Comparison of ENCODE assay signal across 8 cellular contexts in the genomic region with DNA sequence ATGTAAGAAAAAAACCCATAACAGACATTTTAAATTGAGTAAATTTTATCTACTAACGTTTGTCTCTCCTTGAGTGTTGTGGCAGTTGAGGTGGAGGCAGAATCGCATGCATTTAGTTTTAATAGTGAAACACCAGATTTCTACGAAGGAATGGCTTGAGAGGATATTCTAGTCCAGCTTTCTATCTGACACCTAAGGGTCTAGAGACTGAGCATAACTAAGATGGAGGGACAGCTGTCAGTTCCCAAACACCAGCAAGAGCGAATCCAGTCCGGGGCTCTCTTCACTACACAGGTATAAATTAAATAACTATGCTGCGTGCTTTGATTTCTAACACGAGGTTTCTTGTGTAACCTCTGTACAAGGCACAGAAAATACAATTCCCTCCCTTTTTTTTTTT. TPM values are rescaled to one million over a fixed set of nuclear protein-coding genes. Genes with fewer than 3 reads are reported as not detected.
DNase-seq lines count a peak whose midpoint lies in the region; ATAC-seq, FAIRE-seq and TF ChIP-seq lines count a peak whose summit lies in the region.

No MANE protein-coding gene starts in this region.

- FAIRE-seq in K562 (lab: Jason Lieb, UNC) = no peak

- H3K9me3 ChIP-seq in BLaER1 (no peaks in the 10 kb centered on the region), HUES64 (ENCODE audit: insufficient read depth, low read depth, low read length) (no peaks in the 10 kb centered on the region), K562 (replicated peaks; ENCODE audit: control insufficient read depth, insufficient read depth, low read depth, low read length) (no peaks in the 10 kb centered on the region)

- H3K79me2 ChIP-seq in K562 (ENCODE audit: control insufficient read depth, insufficient read depth, low read length) = peaks cover 91% of the 10 kb centered on the region

- H2AFZ ChIP-seq in K562 (ENCODE audit: low read depth, low read length) = no peak overlapping the region

- no TSS peak for BruUV-seq in K562 (replicated peaks; lab: Mats Ljungman, UMichigan)

- ATAC-seq in K562 (no peak), naive B cell (ENCODE audit: low read depth in 2 of 2) (no peak), GM18498 (IDR thresholded peaks at IDR 0.05; ENCODE audit: unreplicated experiment) (no peak)

- 91% methylated on average over 7 of the region's 7 CpGs for WGBS in HUES64
- 2% methylated on average over 7 of the region's 7 CpGs for WGBS in K562 (ENCODE audit: insufficient coverage, low coverage, missing lambda C conversion rate)

- peak overlapping the region in 4 of 6 donors; percentile 98 to 100 (median 100) for H3K27ac Mint-ChIP-seq in naive B cell

- H3K4me2 ChIP-seq in BLaER1 = peak overlapping the region; percentile 88
- peak overlapping the region; percentile 91 for H3K4me2 ChIP-seq in K562 (ENCODE audit: insufficient read depth, low read length)

- H3K36me3 ChIP-seq in BLaER1 = peaks cover 10% of the 10 kb centered on the region; the same call in 1 of the 2 replicates
- H3K36me3 ChIP-seq in HUES64 (ENCODE audit: insufficient read depth, low read length) = peaks cover 1% of the 10 kb centered on the region; the same call in 1 of the 2 replicates
- H3K36me3 ChIP-seq in K562 (ENCODE audit: control insufficient read depth, insufficient read depth, low read length) = peaks cover 34% of the 10 kb centered on the region
- H3K36me3 ChIP-seq in H7 (replicated peaks; ENCODE audit: control insufficient read depth, insufficient read depth, low read length) = no peaks in the 10 kb centered on the region

- POLR2A ChIA-PET in K562 (lab: Yijun Ruan, JAX) = interaction anchor here (0.7 to 2.5 kb wide), 2 partner anchors 11 to 25 kb away, joined by 3 to 10 read pairs; no protein-coding TSS in a partner anchor

- in situ Hi-C loops in K562 (cut with MboI) = no loop called here

- H3K4me1 Mint-ChIP-seq in naive B cell = peaks cover 52 to 69% (median 62%) of the 10 kb centered on the region in 3 donors

- intact Hi-C loops in K562 (cut with micrococcal nuclease) = no loop called here

- CTCF ChIA-PET in K562 (lab: Yijun Ruan, JAX; ENCODE audit: low intra/inter-chr PET ratio) = interaction anchor here (0.6 kb wide), 1 partner anchor 13 kb away, joined by 4 read pairs; no protein-coding TSS in a partner anchor

- no peak for TF ChIP-seq CTCF in K562 (IDR thresholded peaks at IDR 0.05 in 2 of 3, conservative IDR thresholded peaks at IDR 0.05 in 1 of 3; ENCODE audit: insufficient read depth in 2 of 3, low read depth in 1 of 3, low read length in 3 of 3)

- no peaks in the 10 kb centered on the region for H3K9me3 Mint-ChIP-seq in naive B cell

- no peak for TF ChIP-seq EP300 in K562 (IDR thresholded peaks at IDR 0.05; ENCODE audit: low read length)

- TF ChIP-seq POLR2A in K562 (conservative IDR thresholded peaks at IDR 0.05) = no peak

- H3K4me3 Mint-ChIP-seq in naive B cell = peak overlapping the region in 7 of 8 donors; percentile 70 to 99 (median 99)

- H3K4me3 ChIP-seq in BLaER1 (peak overlapping the region; percentile 99), HUES64 (ENCODE audit: low read length) (peak overlapping the region; percentile 73), K562 (peak overlapping the region; percentile 76), H7 (ENCODE audit: insufficient read depth, low read depth, low read length) (no peak overlapping the region)

- no peak for TF ChIP-seq RAD21 in K562 (CRISPR knock-in tag; conservative IDR thresholded peaks at IDR 0.05 in 1 of 2, IDR thresholded peaks at IDR 0.05 in 1 of 2)

- H3K36me3 Mint-ChIP-seq in naive B cell = no peaks in the 10 kb centered on the region

- H3K4me1 ChIP-seq in BLaER1 (peaks cover 52% of the 10 kb centered on the region), HUES64 (ENCODE audit: insufficient read depth, low read length) (peaks cover 21% of the 10 kb centered on the region), K562 (replicated peaks in 1 of 2; ENCODE audit: control insufficient read depth in 2 of 2, insufficient read depth in 2 of 2, low read length in 2 of 2) (peaks cover 4 to 24% of the 10 kb centered on the region in 2 experiments; a peak in 3 of 5 replicates)

- H3K9ac ChIP-seq in BLaER1 (peak overlapping the region; percentile 97), HUES64 (ENCODE audit: low read depth, low read length) (peak overlapping the region; percentile 85; the same call in 1 of the 2 replicates), K562 (ENCODE audit: insufficient read depth in 1 of 2, low read depth in 2 of 2, low read length in 2 of 2) (peak overlapping the region; percentile 70 to 95; a peak in 3 of 4 replicates)

- H3K9me1 ChIP-seq in K562 (ENCODE audit: control insufficient read depth, insufficient read depth, low read length) = peaks cover 6% of the 10 kb centered on the region

- peak overlapping the region; percentile 14; the same call in 1 of the 2 replicates for H3K27ac ChIP-seq in BLaER1
- no peak overlapping the region for H3K27ac ChIP-seq in HUES64 (ENCODE audit: low read depth, low read length)
- peak overlapping the region; percentile 98; the same call in 2 of the 3 replicates for H3K27ac ChIP-seq in K562 (ENCODE audit: extremely low read depth, low read depth, low read length)

- H4K20me1 ChIP-seq in BLaER1 (peaks cover 64% of the 10 kb centered on the region), K562 (replicated peaks; ENCODE audit: control insufficient read depth, insufficient read depth, low read length) (peaks cover 8% of the 10 kb centered on the region)

- no peaks in the 10 kb centered on the region for H3K27me3 Mint-ChIP-seq in naive B cell

- no peaks in the 10 kb centered on the region for H3K27me3 ChIP-seq in BLaER1
- no peaks in the 10 kb centered on the region for H3K27me3 ChIP-seq in HUES64 (ENCODE audit: insufficient read depth, low read length)
- no peaks in the 10 kb centered on the region for H3K27me3 ChIP-seq in K562 (ENCODE audit: control insufficient read depth in 2 of 2, insufficient read depth in 2 of 2, low read length in 2 of 2)
- no peaks in the 10 kb centered on the region for H3K27me3 ChIP-seq in H7 (ENCODE audit: control insufficient read depth, insufficient read depth, low read length)

- no peak for DNase-seq in K562 (ENCODE audit: extremely low read depth in 1 of 4, low spot score in 3 of 4)
- no peak for DNase-seq in naive B cell
- DNase-seq in COLO829 (ENCODE audit: low spot score) = no peak
- DNase-seq in GM19240 (ENCODE audit: insufficient read length, low spot score) = no peak
- DNase-seq in H7 = no peak

TF ChIP-seq in K562, 482 proteins besides CTCF, POLR2A, EP300 and RAD21 (continues in another document):
- no peak for TF ChIP-seq ZNF408 (CRISPR knock-in tag; IDR thresholded peaks at IDR 0.05; ENCODE audit: low read depth)

RNA-seq across cellular contexts. Expression of a gene that starts 1.4 kb away (rescaled TPM):
- 38.6 TPM for polyA plus RNA-seq in HUES64 (2013, experiment 1 of 2)
- polyA plus RNA-seq in HUES64 (2013, experiment 2 of 2) = 37.0 TPM
- 50.3 and 119 TPM in 2 replicates for total RNA-seq in K562 (2011; cell fraction: chromatin; rRNA removed; ENCODE audit: low replicate concordance)
- 30.9 and 32.9 TPM in 2 replicates for total RNA-seq in K562 (2011; cell fraction: nucleolus; rRNA removed)
- 50.1 and 77.7 TPM in 2 replicates for total RNA-seq in K562 (2011; cell fraction: nucleoplasm; rRNA removed)
- total RNA-seq in K562 (2014; rRNA removed) (47.5 and 56.2 TPM in 2 replicates), K562 (2014; rRNA removed; fragmentation: Illumina TruSeq; extraction: Trizol) (62.3 and 67.2 TPM in 2 replicates), K562 (2015; rRNA removed; fragmentation: Illumina TruSeq; extraction: Trizol) (52.8 and 57.5 TPM in 2 replicates), K562 (2021) (59.6 and 60.2 TPM in 2 replicates)
- polyA plus RNA-seq in K562 (2011; rRNA removed) (51.4 and 69.7 TPM in 2 replicates), K562 (2014; fragmentation: Illumina TruSeq; extraction: Trizol) (55.7 and 64.6 TPM in 2 replicates), K562 (2014; fragmentation: Nextera tagmentation; extraction: Ambion mirVana) (10 to 100 TPM; 29.4 to 37.1 TPM), K562 (2014; rRNA removed) (41.7 and 55.5 TPM in 2 replicates), naive B cell (ENCODE audit: low read depth in 6 of 6) (10 to 100 TPM; 10.5 to 24.6 (median 16.2) TPM)
- polyA plus RNA-seq in K562 (2011; cell fraction: cytosol; rRNA removed) = 15.0 and 20.9 TPM in 2 replicates
- polyA plus RNA-seq in K562 (2011; cell fraction: nucleus; rRNA removed) = 45.1 and 51.8 TPM in 2 replicates
- 36.5 and 42.5 TPM in 2 replicates for polyA plus RNA-seq in K562 (2012)
- 76.3 and 88.4 TPM in 2 replicates for polyA minus RNA-seq in K562 (2011; rRNA and poly(A)+ RNA removed)
- 23.4 and 31.7 TPM in 2 replicates for polyA minus RNA-seq in K562 (2011; cell fraction: cytosol; rRNA and poly(A)+ RNA removed)
- 36.9 and 68.3 TPM in 2 replicates for polyA minus RNA-seq in K562 (2011; cell fraction: nucleus; rRNA and poly(A)+ RNA removed)
- total RNA-seq in H7 (2014; rRNA removed; shearing (Covaris generic)) = 34.1 and 35.3 TPM in 2 replicates

RNA-seq across cellular contexts. Expression of a gene that starts 1.9 kb away (rescaled TPM):
- polyA plus RNA-seq in HUES64 (2013, experiment 1 of 2) = 15.0 TPM
- 15.0 TPM for polyA plus RNA-seq in HUES64 (2013, experiment 2 of 2)
- total RNA-seq in K562 (2011; cell fraction: chromatin; rRNA removed; ENCODE audit: low replicate concordance) = 45.9 and 90.8 TPM in 2 replicates
- 25.0 and 29.2 TPM in 2 replicates for total RNA-seq in K562 (2011; cell fraction: nucleolus; rRNA removed)
- 43.0 and 55.8 TPM in 2 replicates for total RNA-seq in K562 (2011; cell fraction: nucleoplasm; rRNA removed)
- total RNA-seq in K562 (2014; rRNA removed) (16.8 and 16.9 TPM in 2 replicates), K562 (2014; rRNA removed; fragmentation: Illumina TruSeq; extraction: Trizol) (14.8 and 15.8 TPM in 2 replicates), K562 (2015; rRNA removed; fragmentation: Illumina TruSeq; extraction: Trizol) (13.9 and 14.2 TPM in 2 replicates), K562 (2021) (20.0 and 20.4 TPM in 2 replicates)
- polyA plus RNA-seq in K562 (2011; rRNA removed) (36.7 and 37.0 TPM in 2 replicates), K562 (2014; fragmentation: Illumina TruSeq; extraction: Trizol) (18.6 and 22.2 TPM in 2 replicates), K562 (2014; fragmentation: Nextera tagmentation; extraction: Ambion mirVana) (10 to 100 TPM; 10.1 to 19.0 TPM), K562 (2014; rRNA removed) (20.6 and 20.9 TPM in 2 replicates), naive B cell (ENCODE audit: low read depth in 6 of 6) (10 to 100 TPM in 1 of 6 donors, 1 to 10 TPM in 5; 4.7 to 10.3 (median 7.2) TPM)
- 17.5 and 22.9 TPM in 2 replicates for polyA plus RNA-seq in K562 (2011; cell fraction: cytosol; rRNA removed)
- 47.0 and 54.9 TPM in 2 replicates for polyA plus RNA-seq in K562 (2011; cell fraction: nucleus; rRNA removed)
- 11.8 and 18.5 TPM in 2 replicates for polyA plus RNA-seq in K562 (2012)
- polyA minus RNA-seq in K562 (2011; rRNA and poly(A)+ RNA removed) = 32.6 and 36.5 TPM in 2 replicates
- 15.0 and 17.8 TPM in 2 replicates for polyA minus RNA-seq in K562 (2011; cell fraction: cytosol; rRNA and poly(A)+ RNA removed)
- 19.5 and 34.8 TPM in 2 replicates for polyA minus RNA-seq in K562 (2011; cell fraction: nucleus; rRNA and poly(A)+ RNA removed)
- total RNA-seq in H7 (2014; rRNA removed; shearing (Covaris generic)) = 13.0 and 15.6 TPM in 2 replicates
